In the genomic region with DNA sequence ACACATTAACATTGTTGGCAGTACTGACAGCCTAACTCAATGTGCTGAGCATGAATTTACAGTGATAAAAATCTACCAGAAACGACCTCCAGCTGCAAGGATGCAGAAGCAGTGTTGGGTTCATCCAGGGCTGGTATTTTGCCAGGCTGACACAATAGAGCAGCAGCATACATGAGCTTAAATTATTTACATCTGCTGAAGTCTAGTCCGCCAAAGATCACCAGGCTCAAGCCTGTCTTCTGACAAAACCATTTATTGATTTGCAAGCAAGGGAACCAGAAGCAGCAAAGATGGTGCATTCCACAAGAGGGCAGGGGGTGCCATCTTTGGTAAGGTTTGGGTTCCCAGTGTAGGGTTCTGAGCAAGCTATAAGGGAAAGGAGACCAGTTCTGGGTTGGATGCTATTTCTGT, we compare ENCODE assay signal across 27 cellular contexts. TPM values are rescaled to one million over a fixed set of nuclear protein-coding genes. Genes with fewer than 3 reads are reported as not detected.
A peak's percentile ranks its signal among the peaks of the same experiment; 100 is the strongest.
DNase-seq lines count a peak whose midpoint lies in the region; ATAC-seq, FAIRE-seq and TF ChIP-seq lines count a peak whose summit lies in the region.
"Had no signal": no experiment of that assay in that cellular context is flagged by ENCODE, and none has a peak within 500 bp of the region (broad histone marks: within the 10 kb centered on the region; RNA-seq: fewer than 3 reads in every experiment).

No MANE protein-coding gene starts in this region.

- H3K4me3 ChIP-seq in K562 (no peak overlapping the region), prostate gland (no peak overlapping the region)
- H3K4me3 ChIP-seq: adrenal gland, esophagus muscularis mucosa, pancreas, SJSA1, spleen, tibial artery had no signal

- POLR2A ChIA-PET in K562 (lab: Yijun Ruan, JAX), result interaction anchor here (0.7 to 2.4 kb wide), 4 partner anchors 8 to 40 kb away, joined by 3 to 10 read pairs (median 6); a partner anchor contains a TSS

- in situ Hi-C loops in K562 (cut with MboI), result no loop called here

- no TSS peak for BruUV-seq in K562 (replicated peaks; lab: Mats Ljungman, UMichigan)

- peak; percentile 38 for DNase-seq in AG09319 (ENCODE audit: extremely low read depth, low read depth)
- no peak for DNase-seq in H54 (ENCODE audit: insufficient read length, low spot score)
- DNase-seq in K562 (ENCODE audit: extremely low read depth in 1 of 4, low spot score in 3 of 4), result no peak
- peak; percentile 3 for DNase-seq in iris pigment epithelial cell (ENCODE audit: low read depth)
- DNase-seq in activated CD4-positive, alpha-beta T cell treated with anti-CD3 and anti-CD28 coated beads, Interleukin-2, amount 50 U/mL, for 48 hours, result no peak
- no peak for DNase-seq in prostate gland (ENCODE audit: low spot score)
- DNase-seq: activated CD4-positive, alpha-beta T cell treated with anti-CD3 and anti-CD28 coated beads, Interleukin-2, amount 50 U/mL, for 4 hours; activated naive CD4-positive, alpha-beta T cell treated with Interleukin-2 at 50 U/mL for 16 hours; activated T-cell treated with anti-CD3 and anti-CD28 coated beads, Interleukin-2, amount 50 U/mL, for 48 hours; adrenal gland; COR-L47; DMS53; HFFc6; immature natural killer cell; NCI-H1092; NCI-H187; NCI-H82; pancreas; right cardiac atrium; RPMI8226; spleen; tibial artery had no signal

- CTCF ChIA-PET in K562 (lab: Yijun Ruan, JAX; ENCODE audit: low intra/inter-chr PET ratio), result no interaction called here

- no peak overlapping the region for H3K27ac ChIP-seq in K562 (ENCODE audit: extremely low read depth, low read depth, low read length)
- no peak overlapping the region for H3K27ac ChIP-seq in prostate gland
- H3K27ac ChIP-seq: adrenal gland, C4-2B, esophagus muscularis mucosa, pancreas, SJSA1, spleen, tibial artery had no signal

- H3K9me1 ChIP-seq in K562 (ENCODE audit: control insufficient read depth, insufficient read depth, low read length), result peaks cover 4% of the 10 kb centered on the region

- 0 out of 3 replicates have a peak, but pooled peaks have one; percentile 10 for ATAC-seq in K562
- ATAC-seq in GM19467 (IDR thresholded peaks at IDR 0.05; ENCODE audit: unreplicated experiment), result no peak
- ATAC-seq: pancreas, right cardiac atrium had no signal

- H4K20me1 ChIP-seq in K562 (replicated peaks; ENCODE audit: control insufficient read depth, insufficient read depth, low read length), result no peaks in the 10 kb centered on the region

- no peak overlapping the region for H3K4me2 ChIP-seq in K562 (ENCODE audit: insufficient read depth, low read length)

- no peaks in the 10 kb centered on the region for H3K79me2 ChIP-seq in K562 (ENCODE audit: control insufficient read depth, insufficient read depth, low read length)

- WGBS in K562 (ENCODE audit: insufficient coverage, low coverage, missing lambda C conversion rate), result 43% methylated on average over 2 of the region's 2 CpGs
- WGBS in prostate gland, result 48% methylated on average over 2 of the region's 2 CpGs

- H3K27me3 ChIP-seq in K562 (ENCODE audit: control insufficient read depth in 2 of 2, insufficient read depth in 2 of 2, low read length in 2 of 2), result no peaks in the 10 kb centered on the region
- no peaks in the 10 kb centered on the region for H3K27me3 ChIP-seq in prostate gland (replicated peaks; ENCODE audit: insufficient read depth)
- H3K27me3 ChIP-seq: adrenal gland, esophagus muscularis mucosa, pancreas, SJSA1, spleen, tibial artery had no signal

- H3K4me1 ChIP-seq in K562 (replicated peaks in 1 of 2; ENCODE audit: control insufficient read depth in 2 of 2, insufficient read depth in 2 of 2, low read length in 2 of 2) (0 out of 5 replicates have a peak, but pooled peaks cover 0 to 2% of the 10 kb centered on the region in 2 experiments), prostate gland (replicated peaks) (no peaks in the 10 kb centered on the region)
- H3K4me1 ChIP-seq: adrenal gland, esophagus muscularis mucosa, pancreas, SJSA1, spleen, tibial artery had no signal

- TF ChIP-seq EP300 in K562 (IDR thresholded peaks at IDR 0.05; ENCODE audit: low read length), result no peak

- TF ChIP-seq CTCF in AG09319 (IDR thresholded peaks at IDR 0.05; ENCODE audit: low read depth, low read length) (no peak), K562 (IDR thresholded peaks at IDR 0.05 in 2 of 3, conservative IDR thresholded peaks at IDR 0.05 in 1 of 3; ENCODE audit: insufficient read depth in 2 of 3, low read depth in 1 of 3, low read length in 3 of 3) (no peak), prostate gland (IDR thresholded peaks at IDR 0.05) (no peak)

- H3K36me3 ChIP-seq in K562 (ENCODE audit: control insufficient read depth, insufficient read depth, low read length) (peaks cover 35% of the 10 kb centered on the region), prostate gland (peaks cover 0 to 5% of the 10 kb centered on the region in 2 donors)

- no peak overlapping the region for H3K9ac ChIP-seq in K562 (ENCODE audit: insufficient read depth in 1 of 2, low read depth in 2 of 2, low read length in 2 of 2)

- TF ChIP-seq POLR2A in H54 (IDR thresholded peaks at IDR 0.05; ENCODE audit: low read depth, low read length) (no peak), K562 (conservative IDR thresholded peaks at IDR 0.05) (no peak), prostate gland (IDR thresholded peaks at IDR 0.05) (no peak)

- intact Hi-C loops in K562 (cut with micrococcal nuclease) (no loop called here), prostate gland (cut with DNase I) (no loop called here)

- FAIRE-seq in H54 (lab: Jason Lieb, UNC) (peak; percentile 6), K562 (lab: Jason Lieb, UNC) (no peak)
- FAIRE-seq: G401.6, pancreas had no signal

- H2AFZ ChIP-seq in K562 (ENCODE audit: low read depth, low read length), result no peak overlapping the region

- H3K9me3 ChIP-seq in K562 (replicated peaks; ENCODE audit: control insufficient read depth, insufficient read depth, low read depth, low read length) (no peaks in the 10 kb centered on the region), prostate gland (no peaks in the 10 kb centered on the region)
- H3K9me3 ChIP-seq: adrenal gland, esophagus muscularis mucosa, pancreas, SJSA1, spleen, tibial artery had no signal

- no peak for TF ChIP-seq RAD21 in K562 (CRISPR knock-in tag; conservative IDR thresholded peaks at IDR 0.05 in 1 of 2, IDR thresholded peaks at IDR 0.05 in 1 of 2)

RNA-seq across cellular contexts. Expression of a gene that starts 8.7 kb away (rescaled TPM):
- total RNA-seq in K562 (2011; cell fraction: chromatin; rRNA removed; ENCODE audit: low replicate concordance), result 24.9 and 68.1 TPM in 2 replicates
- total RNA-seq in K562 (2011; cell fraction: nucleolus; rRNA removed), result 16.0 and 22.9 TPM in 2 replicates
- 24.2 and 24.8 TPM in 2 replicates for total RNA-seq in K562 (2011; cell fraction: nucleoplasm; rRNA removed)
- total RNA-seq in K562 (2014; rRNA removed), result 13.1 and 13.2 TPM in 2 replicates
- 20.7 and 24.3 TPM in 2 replicates for total RNA-seq in K562 (2014; rRNA removed; fragmentation: Illumina TruSeq; extraction: Trizol)
- 18.2 and 19.0 TPM in 2 replicates for total RNA-seq in K562 (2015; rRNA removed; fragmentation: Illumina TruSeq; extraction: Trizol)
- 13.8 and 15.7 TPM in 2 replicates for total RNA-seq in K562 (2021)
- 28.9 and 32.6 TPM in 2 replicates for polyA plus RNA-seq in K562 (2011; rRNA removed)
- polyA plus RNA-seq in K562 (2011; cell fraction: cytosol; rRNA removed), result 6.9 and 11.5 TPM in 2 replicates
- polyA plus RNA-seq in K562 (2011; cell fraction: nucleus; rRNA removed), result 27.4 and 34.7 TPM in 2 replicates
- 8.8 and 12.3 TPM in 2 replicates for polyA plus RNA-seq in K562 (2012)
- 19.4 and 23.5 TPM in 2 replicates for polyA plus RNA-seq in K562 (2014; fragmentation: Illumina TruSeq; extraction: Trizol)
- polyA plus RNA-seq in K562 (2014; fragmentation: Nextera tagmentation; extraction: Ambion mirVana), result 10 to 100 TPM; 21.4 to 27.8 TPM
- 18.1 and 18.9 TPM in 2 replicates for polyA plus RNA-seq in K562 (2014; rRNA removed)
- 37.6 and 39.6 TPM in 2 replicates for polyA minus RNA-seq in K562 (2011; rRNA and poly(A)+ RNA removed)
- polyA minus RNA-seq in K562 (2011; cell fraction: cytosol; rRNA and poly(A)+ RNA removed), result 6.2 and 11.1 TPM in 2 replicates
- 23.6 and 40.1 TPM in 2 replicates for polyA minus RNA-seq in K562 (2011; cell fraction: nucleus; rRNA and poly(A)+ RNA removed)
- 1 to 10 TPM; 1.5 to 4.5 TPM for total RNA-seq in prostate gland

RNA-seq across cellular contexts. Expression of a gene that starts 33.2 kb away (rescaled TPM):
- 20.6 and 26.6 TPM in 2 replicates for total RNA-seq in K562 (2011; cell fraction: chromatin; rRNA removed; ENCODE audit: low replicate concordance)
- total RNA-seq in K562 (2011; cell fraction: nucleolus; rRNA removed), result 10.8 and 11.4 TPM in 2 replicates
- total RNA-seq in K562 (2011; cell fraction: nucleoplasm; rRNA removed), result 21.5 and 22.1 TPM in 2 replicates
- total RNA-seq in K562 (2014; rRNA removed) (77.6 and 82.2 TPM in 2 replicates), K562 (2014; rRNA removed; fragmentation: Illumina TruSeq; extraction: Trizol) (133 and 145 TPM in 2 replicates), K562 (2015; rRNA removed; fragmentation: Illumina TruSeq; extraction: Trizol) (132 and 139 TPM in 2 replicates), K562 (2021) (94.5 and 102 TPM in 2 replicates), prostate gland (100 to 1,000 TPM in 1 of 2 donors, 10 to 100 TPM in 1; 84.6 to 150 TPM)
- polyA plus RNA-seq in K562 (2011; rRNA removed) (160 and 181 TPM in 2 replicates), K562 (2014; fragmentation: Illumina TruSeq; extraction: Trizol) (107 and 136 TPM in 2 replicates), K562 (2014; fragmentation: Nextera tagmentation; extraction: Ambion mirVana) (10 to 100 TPM; 51.7 to 56.9 TPM), K562 (2014; rRNA removed) (85.5 and 93.1 TPM in 2 replicates)
- polyA plus RNA-seq in K562 (2011; cell fraction: cytosol; rRNA removed), result 63.7 and 111 TPM in 2 replicates
- polyA plus RNA-seq in K562 (2011; cell fraction: nucleus; rRNA removed), result 31.0 and 62.6 TPM in 2 replicates
- 62.7 and 79.2 TPM in 2 replicates for polyA plus RNA-seq in K562 (2012)
- 123 and 148 TPM in 2 replicates for polyA minus RNA-seq in K562 (2011; rRNA and poly(A)+ RNA removed)
- 59.0 and 76.1 TPM in 2 replicates for polyA minus RNA-seq in K562 (2011; cell fraction: cytosol; rRNA and poly(A)+ RNA removed)
- polyA minus RNA-seq in K562 (2011; cell fraction: nucleus; rRNA and poly(A)+ RNA removed), result 16.0 and 34.2 TPM in 2 replicates

RNA-seq across cellular contexts. Expression of a gene that starts 40.0 kb away (rescaled TPM):
- 16.8 and 49.2 TPM in 2 replicates for total RNA-seq in K562 (2011; cell fraction: chromatin; rRNA removed; ENCODE audit: low replicate concordance)
- total RNA-seq in K562 (2011; cell fraction: nucleolus; rRNA removed), result 7.2 and 8.0 TPM in 2 replicates
- 20.4 and 22.3 TPM in 2 replicates for total RNA-seq in K562 (2011; cell fraction: nucleoplasm; rRNA removed)
- total RNA-seq in K562 (2014; rRNA removed) (8.1 and 11.3 TPM in 2 replicates), K562 (2014; rRNA removed; fragmentation: Illumina TruSeq; extraction: Trizol) (17.8 and 21.2 TPM in 2 replicates), K562 (2015; rRNA removed; fragmentation: Illumina TruSeq; extraction: Trizol) (12.1 and 13.3 TPM in 2 replicates), K562 (2021) (19.3 and 19.9 TPM in 2 replicates), prostate gland (10 to 100 TPM; 11.8 to 14.9 TPM)
- polyA plus RNA-seq in K562 (2011; rRNA removed) (29.1 and 31.9 TPM in 2 replicates), K562 (2014; fragmentation: Illumina TruSeq; extraction: Trizol) (15.4 and 17.0 TPM in 2 replicates), K562 (2014; fragmentation: Nextera tagmentation; extraction: Ambion mirVana) (10 to 100 TPM; 51.1 to 61.1 TPM), K562 (2014; rRNA removed) (13.2 and 19.1 TPM in 2 replicates)
- 4.6 and 13.5 TPM in 2 replicates for polyA plus RNA-seq in K562 (2011; cell fraction: cytosol; rRNA removed)
- polyA plus RNA-seq in K562 (2011; cell fraction: nucleus; rRNA removed), result 20.1 and 30.5 TPM in 2 replicates
- 15.9 and 25.5 TPM in 2 replicates for polyA plus RNA-seq in K562 (2012)
- 35.3 and 41.3 TPM in 2 replicates for polyA minus RNA-seq in K562 (2011; rRNA and poly(A)+ RNA removed)
- polyA minus RNA-seq in K562 (2011; cell fraction: cytosol; rRNA and poly(A)+ RNA removed), result 6.4 and 6.7 TPM in 2 replicates
- 5.0 and 7.0 TPM in 2 replicates for polyA minus RNA-seq in K562 (2011; cell fraction: nucleus; rRNA and poly(A)+ RNA removed)

Comparison
In these comparisons a context has a peak if more than half of its experiments do, and no peak if none do; other contexts are left out.
1. DNase-seq: peak in AG09319 (single experiment) and iris pigment epithelial cell (single experiment); none in H54 (single experiment), K562 (0 of 4), activated CD4-positive, alpha-beta T cell treated with anti-CD3 and anti-CD28 coated beads, Interleukin-2, amount 50 U/mL, for 48 hours (0 of 2) and prostate gland (single experiment).